In the genomic region with DNA sequence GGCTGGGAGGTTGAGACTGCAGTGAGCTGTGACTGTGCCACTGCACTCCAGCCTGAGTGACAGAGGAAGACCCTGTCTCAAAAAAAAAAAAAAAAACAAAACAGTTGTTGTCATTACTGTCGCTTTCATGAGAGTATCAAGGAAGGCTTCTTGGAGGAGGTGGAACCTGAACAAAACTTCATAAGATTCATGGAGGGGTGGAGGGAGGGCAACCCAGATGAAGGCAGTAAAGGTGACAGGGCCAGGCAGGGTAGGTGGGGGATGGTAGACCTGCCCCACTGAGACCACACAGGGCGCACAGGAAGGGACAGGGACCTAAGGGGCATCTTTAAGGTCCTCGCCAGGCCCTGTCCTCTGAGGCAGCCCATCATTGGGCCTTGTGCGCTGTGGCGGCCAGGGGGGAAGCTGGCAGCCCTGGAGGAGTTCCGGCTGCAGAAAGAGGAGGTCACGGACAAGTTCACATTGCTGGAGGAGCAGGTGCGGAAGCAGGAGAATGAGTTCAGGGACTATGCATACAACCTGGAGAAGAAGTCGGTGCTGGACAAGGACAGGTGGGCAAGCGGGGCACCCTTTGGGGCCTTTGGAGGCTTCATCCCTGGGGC, we compare ENCODE assay signal across 25 cellular contexts. TPM values are rescaled to one million over a fixed set of nuclear protein-coding genes. Genes with fewer than 3 reads are reported as not detected.
"Had no signal": no experiment of that assay in that cellular context is flagged by ENCODE, and none has a peak within 500 bp of the region (broad histone marks: within the 10 kb centered on the region; RNA-seq: fewer than 3 reads in every experiment).

No MANE protein-coding gene starts in this region.

- H3K4me1 ChIP-seq: right lobe of liver, uterus had no signal

- H3K9me3 ChIP-seq: colonic mucosa, lower lobe of right lung, ovary, right lobe of liver, suprapubic skin, transverse colon, uterus had no signal

- H3K27me3 ChIP-seq: colonic mucosa, ovary, right lobe of liver, suprapubic skin, transverse colon, uterus had no signal

- H3K27ac ChIP-seq: colonic mucosa, lower lobe of right lung, ovary, right lobe of liver, suprapubic skin, transverse colon, uterus had no signal

- H3K4me3 Mint-ChIP-seq: activated CD4-positive, alpha-beta T cell treated with anti-CD3 and anti-CD28 coated beads for 36 hours; activated CD8-positive, alpha-beta memory T cell treated with anti-CD3 and anti-CD28 coated beads, Interleukin-2, amount 10 ng/mL, durations not matched to agents 7 days and 5 days; T-helper 1 cell treated with Interleukin-12 subunit alpha and Interleukin-12 subunit beta and Interleukin-4 antibody, amounts not matched to agents 30 μg/mL and 1 μg/mL, for 36 hours had no signal

- DNase-seq: activated CD4-positive, alpha-beta T cell treated with anti-CD3 and anti-CD28 coated beads for 36 hours; activated CD4-positive, alpha-beta T cell treated with anti-CD3 and anti-CD28 coated beads, Interleukin-2, amount 50 U/mL, for 48 hours; amygdala; caudate nucleus; colonic mucosa; erythroblast; hypothalamus; islet precursor cell; left colon; lower lobe of right lung; ovary; right lobe of liver; small intestine; stimulated activated CD4-positive, alpha-beta T cell treated with anti-CD3 and anti-CD28 coated beads, Interleukin-15, amount 100 ng/mL, for 24 hours; stimulated activated CD4-positive, alpha-beta T cell treated with anti-CD3 and anti-CD28 coated beads, Interleukin-2, amount 100 ng/mL, for 48 hours; stimulated activated naive CD8-positive, alpha-beta T cell treated with anti-CD3 and anti-CD28 coated beads, Interleukin-15, amount 100 ng/mL, for 72 hours; transverse colon; uterus had no signal

- H3K27ac Mint-ChIP-seq: activated CD4-positive, alpha-beta T cell treated with anti-CD3 and anti-CD28 coated beads for 36 hours; activated naive CD8-positive, alpha-beta T cell; T-helper 1 cell treated with Interleukin-12 subunit alpha and Interleukin-12 subunit beta and Interleukin-4 antibody, amounts not matched to agents 30 μg/mL and 1 μg/mL, for 36 hours had no signal

- H3K27me3 Mint-ChIP-seq: activated CD4-positive, alpha-beta T cell treated with anti-CD3 and anti-CD28 coated beads for 36 hours; activated CD8-positive, alpha-beta memory T cell treated with anti-CD3 and anti-CD28 coated beads, Interleukin-2, amount 10 ng/mL, durations not matched to agents 7 days and 5 days; activated naive CD8-positive, alpha-beta T cell; stimulated activated naive CD8-positive, alpha-beta T cell treated with anti-CD3 and anti-CD28 coated beads, Interleukin-15, amount 100 ng/mL, for 72 hours had no signal

- ATAC-seq: activated CD4-positive, alpha-beta T cell treated with anti-CD3 and anti-CD28 coated beads for 36 hours; activated CD8-positive, alpha-beta memory T cell treated with anti-CD3 and anti-CD28 coated beads, Interleukin-2, amount 10 ng/mL, durations not matched to agents 7 days and 5 days; left colon; lower lobe of right lung; right lobe of liver; stimulated activated naive CD8-positive, alpha-beta T cell treated with anti-CD3 and anti-CD28 coated beads, Interleukin-15, amount 100 ng/mL, for 72 hours had no signal

- H3K4me3 ChIP-seq: colonic mucosa, lower lobe of right lung, ovary, right lobe of liver, suprapubic skin, transverse colon, uterus had no signal

- H3K36me3 Mint-ChIP-seq: activated CD8-positive, alpha-beta memory T cell treated with anti-CD3 and anti-CD28 coated beads, Interleukin-2, amount 10 ng/mL, durations not matched to agents 7 days and 5 days had no signal

- FAIRE-seq: endometrium, frontal cortex, small intestine had no signal

- H3K36me3 ChIP-seq: colonic mucosa, ovary, right lobe of liver, suprapubic skin, transverse colon, uterus had no signal

RNA-seq across cellular contexts. Expression of gene CFAP157, which starts 3.5 kb away (rescaled TPM):
- total RNA-seq: activated CD4-positive, alpha-beta T cell treated with anti-CD3 and anti-CD28 coated beads for 36 hours; activated CD8-positive, alpha-beta memory T cell treated with anti-CD3 and anti-CD28 coated beads, Interleukin-2, amount 10 ng/mL, durations not matched to agents 7 days and 5 days; frontal cortex; transverse colon had no signal

RNA-seq across cellular contexts. Expression of gene TTC16, which starts 5.6 kb away (rescaled TPM):
- total RNA-seq: frontal cortex, mesenteric fat pad, transverse colon had no signal
